In genomic region chr5:51380603-51381207, GRCh38 we compare ENCODE assay signal across 8 cellular contexts. TPM values are rescaled to one million over a fixed set of nuclear protein-coding genes. Genes with fewer than 3 reads are reported as not detected.
DNase-seq lines count a peak whose midpoint lies in the region; ATAC-seq, FAIRE-seq and TF ChIP-seq lines count a peak whose summit lies in the region.

No MANE protein-coding gene starts in this region.

- H3K27ac ChIP-seq in GM23338 (ENCODE audit: low read depth), result no peak overlapping the region
- H3K27ac ChIP-seq in keratinocyte (ENCODE audit: control insufficient read depth, insufficient read depth, low read length), result no peak overlapping the region

- H3K9me1 ChIP-seq in keratinocyte (ENCODE audit: control insufficient read depth, extremely low read depth, insufficient read depth, low read length), result no peaks in the 10 kb centered on the region

- no peaks in the 10 kb centered on the region for H3K9me3 ChIP-seq in keratinocyte (ENCODE audit: control insufficient read depth, low read depth, low read length)

- H3K9me3 Mint-ChIP-seq in GM23338, result no peaks in the 10 kb centered on the region; the same call in 2 of the 3 replicates

- H3K4me3 ChIP-seq in GM23338 (no peak overlapping the region), keratinocyte (ENCODE audit: control insufficient read depth in 2 of 3, extremely low read depth in 1 of 3, insufficient read depth in 2 of 3, low read depth in 1 of 3, low read length in 3 of 3) (no peak overlapping the region)

- H3K27me3 Mint-ChIP-seq in GM23338 (ENCODE audit: insufficient read depth, low read depth, poor library complexity), result peaks cover 94% of the 10 kb centered on the region

- DNase-seq in AML-193 (lab: John Stamatoyannopoulos, UW), result peak; percentile 1 to 26
- DNase-seq in GM23338 (ENCODE audit: low spot score), result peak; percentile 69
- peak; percentile 6 for DNase-seq in RPMI7951 (ENCODE audit: low read depth)
- DNase-seq in keratinocyte (ENCODE audit: low read depth, low spot score), result no peak
- no peak for DNase-seq in superior temporal gyrus (ENCODE audit: extremely low spot score)

- no peak overlapping the region for H3K9ac ChIP-seq in keratinocyte (ENCODE audit: control insufficient read depth, extremely low read depth, insufficient read depth, low read length)

- no peaks in the 10 kb centered on the region for H3K36me3 ChIP-seq in GM23338 (ENCODE audit: insufficient read depth)
- no peaks in the 10 kb centered on the region for H3K36me3 ChIP-seq in keratinocyte (ENCODE audit: control insufficient read depth in 2 of 2, extremely low read depth in 1 of 2, insufficient read depth in 2 of 2, low read length in 2 of 2)

- ATAC-seq in GM23338 (no peak), HG02642 (IDR thresholded peaks at IDR 0.05; ENCODE audit: poor library complexity, unreplicated experiment) (no peak), HG03039 (IDR thresholded peaks at IDR 0.05; ENCODE audit: unreplicated experiment) (no peak), HG03520 (IDR thresholded peaks at IDR 0.05; ENCODE audit: unreplicated experiment) (no peak)

- peaks cover 83% of the 10 kb centered on the region for H3K4me1 Mint-ChIP-seq in GM23338

- H3K79me2 ChIP-seq in GM23338 (replicated peaks; ENCODE audit: insufficient read depth), result no peaks in the 10 kb centered on the region
- H3K79me2 ChIP-seq in keratinocyte (ENCODE audit: control insufficient read depth, insufficient read depth, low read length), result peaks cover 24% of the 10 kb centered on the region

- peak; percentile 55 to 91 for TF ChIP-seq CTCF in GM23338 (conservative IDR thresholded peaks at IDR 0.05; ENCODE audit: low read depth in 2 of 2)
- TF ChIP-seq CTCF in keratinocyte (optimal IDR thresholded peaks at IDR 0.05 in 1 of 3, IDR thresholded peaks at IDR 0.05 in 1 of 3, conservative IDR thresholded peaks at IDR 0.05 in 1 of 3; ENCODE audit: extremely low read depth in 1 of 3, insufficient read depth in 2 of 3, low read length in 3 of 3), result peak in 2 of 3 experiments; percentile 68 to 71

- H4K20me1 ChIP-seq in GM23338 (replicated peaks; ENCODE audit: insufficient read depth) (no peaks in the 10 kb centered on the region; the same call in 1 of the 2 replicates), keratinocyte (ENCODE audit: control insufficient read depth, extremely low read depth, insufficient read depth, low read length) (no peaks in the 10 kb centered on the region)

- no peak overlapping the region for H3K27ac Mint-ChIP-seq in GM23338

- H3K4me3 Mint-ChIP-seq in GM23338, result no peak overlapping the region

- H3K4me1 ChIP-seq in GM23338 (ENCODE audit: insufficient read depth), result peaks cover 69% of the 10 kb centered on the region
- H3K4me1 ChIP-seq in keratinocyte (ENCODE audit: control insufficient read depth, extremely low read depth, insufficient read depth, low read length), result peaks cover 13% of the 10 kb centered on the region

- H3K9me2 ChIP-seq in GM23338 (ENCODE audit: insufficient read depth), result no peaks in the 10 kb centered on the region

- dilution Hi-C loops in keratinocyte (cut with MboI; ENCODE audit: extremely low pct_ligation_motif_present, low sequenced_read_pairs), result no loop called here

- H2AFZ ChIP-seq in GM23338 (no peak overlapping the region), keratinocyte (ENCODE audit: control insufficient read depth, low read length) (no peak overlapping the region)

- H3F3A ChIP-seq in GM23338 (replicated peaks; ENCODE audit: low read depth), result peaks cover 25% of the 10 kb centered on the region

- H3K27me3 ChIP-seq in GM23338 (ENCODE audit: insufficient read depth) (peaks cover 92% of the 10 kb centered on the region), keratinocyte (ENCODE audit: control insufficient read depth, extremely low read depth, insufficient read depth, low read length) (peaks cover 4% of the 10 kb centered on the region)

- H3K36me3 Mint-ChIP-seq in GM23338 (ENCODE audit: low read depth), result no peaks in the 10 kb centered on the region

- H3K4me2 ChIP-seq in GM23338 (peak overlapping the region; percentile 86; the same call in 1 of the 2 replicates), keratinocyte (ENCODE audit: control insufficient read depth, extremely low read depth, insufficient read depth, low read depth, low read length) (peak overlapping the region; percentile 93)

- FAIRE-seq in keratinocyte (lab: Jason Lieb, UNC), result peak; percentile 13

TF ChIP-seq in GM23338, 12 proteins besides CTCF, POLR2A, EP300 and RAD21:
- TF ChIP-seq, protein P1, sequence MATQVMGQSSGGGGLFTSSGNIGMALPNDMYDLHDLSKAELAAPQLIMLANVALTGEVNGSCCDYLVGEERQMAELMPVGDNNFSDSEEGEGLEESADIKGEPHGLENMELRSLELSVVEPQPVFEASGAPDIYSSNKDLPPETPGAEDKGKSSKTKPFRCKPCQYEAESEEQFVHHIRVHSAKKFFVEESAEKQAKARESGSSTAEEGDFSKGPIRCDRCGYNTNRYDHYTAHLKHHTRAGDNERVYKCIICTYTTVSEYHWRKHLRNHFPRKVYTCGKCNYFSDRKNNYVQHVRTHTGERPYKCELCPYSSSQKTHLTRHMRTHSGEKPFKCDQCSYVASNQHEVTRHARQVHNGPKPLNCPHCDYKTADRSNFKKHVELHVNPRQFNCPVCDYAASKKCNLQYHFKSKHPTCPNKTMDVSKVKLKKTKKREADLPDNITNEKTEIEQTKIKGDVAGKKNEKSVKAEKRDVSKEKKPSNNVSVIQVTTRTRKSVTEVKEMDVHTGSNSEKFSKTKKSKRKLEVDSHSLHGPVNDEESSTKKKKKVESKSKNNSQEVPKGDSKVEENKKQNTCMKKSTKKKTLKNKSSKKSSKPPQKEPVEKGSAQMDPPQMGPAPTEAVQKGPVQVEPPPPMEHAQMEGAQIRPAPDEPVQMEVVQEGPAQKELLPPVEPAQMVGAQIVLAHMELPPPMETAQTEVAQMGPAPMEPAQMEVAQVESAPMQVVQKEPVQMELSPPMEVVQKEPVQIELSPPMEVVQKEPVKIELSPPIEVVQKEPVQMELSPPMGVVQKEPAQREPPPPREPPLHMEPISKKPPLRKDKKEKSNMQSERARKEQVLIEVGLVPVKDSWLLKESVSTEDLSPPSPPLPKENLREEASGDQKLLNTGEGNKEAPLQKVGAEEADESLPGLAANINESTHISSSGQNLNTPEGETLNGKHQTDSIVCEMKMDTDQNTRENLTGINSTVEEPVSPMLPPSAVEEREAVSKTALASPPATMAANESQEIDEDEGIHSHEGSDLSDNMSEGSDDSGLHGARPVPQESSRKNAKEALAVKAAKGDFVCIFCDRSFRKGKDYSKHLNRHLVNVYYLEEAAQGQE (IDR thresholded peaks at IDR 0.05; ENCODE audit: unreplicated experiment), result no peak
- TF ChIP-seq EZH2 (IDR thresholded peaks at IDR 0.05; ENCODE audit: low read depth, unreplicated experiment), result no peak

RNA-seq across cellular contexts. Expression of gene ISL1, which starts 2.5 kb away (rescaled TPM):
- total RNA-seq in GM23338 (2014; rRNA removed; shearing (Covaris generic)), result 0.38 and 1.8 TPM in 2 replicates
- 0.50 and 0.55 TPM in 2 replicates for polyA plus RNA-seq in GM23338 (2016; fragmentation: Nextera tagmentation; extraction: Ambion mirVana)
- total RNA-seq in RPMI7951 (2014; rRNA removed; shearing (Covaris generic)), result not detected in 2 replicates
- polyA plus RNA-seq in keratinocyte, result 2.4 to 4.5 TPM (median 4.4 TPM) in 3 replicates
- 0.62 TPM for polyA plus RNA-seq in keratinocyte (2011; ENCODE audit: low read depth)
- 2.3 and 2.9 TPM in 2 replicates for polyA plus RNA-seq in keratinocyte (2011; cell fraction: cytosol; rRNA removed)
- polyA plus RNA-seq in keratinocyte (2011; cell fraction: nucleus; rRNA removed), result 4.6 and 4.9 TPM in 2 replicates
- 0.75 and 3.7 TPM in 2 replicates for polyA plus RNA-seq in keratinocyte (2012; ENCODE audit: low replicate concordance)
- polyA minus RNA-seq in keratinocyte, result 2.5 to 7.4 TPM (median 3.5 TPM) in 3 replicates
- polyA minus RNA-seq in keratinocyte (2011; cell fraction: cytosol; rRNA and poly(A)+ RNA removed), result 4.4 TPM
- 2.0 and 3.2 TPM in 2 replicates for polyA minus RNA-seq in keratinocyte (2011; cell fraction: nucleus; rRNA and poly(A)+ RNA removed)

Comparison
In these comparisons a context has a peak if more than half of its experiments do, and no peak if none do; other contexts are left out.
1. DNase-seq: peak in AML-193 (2 of 2), GM23338 (single experiment) and RPMI7951 (single experiment); none in keratinocyte (single experiment) and superior temporal gyrus (single experiment).